Comparison of ENCODE assay signal across 13 cellular contexts in the genomic region with DNA sequence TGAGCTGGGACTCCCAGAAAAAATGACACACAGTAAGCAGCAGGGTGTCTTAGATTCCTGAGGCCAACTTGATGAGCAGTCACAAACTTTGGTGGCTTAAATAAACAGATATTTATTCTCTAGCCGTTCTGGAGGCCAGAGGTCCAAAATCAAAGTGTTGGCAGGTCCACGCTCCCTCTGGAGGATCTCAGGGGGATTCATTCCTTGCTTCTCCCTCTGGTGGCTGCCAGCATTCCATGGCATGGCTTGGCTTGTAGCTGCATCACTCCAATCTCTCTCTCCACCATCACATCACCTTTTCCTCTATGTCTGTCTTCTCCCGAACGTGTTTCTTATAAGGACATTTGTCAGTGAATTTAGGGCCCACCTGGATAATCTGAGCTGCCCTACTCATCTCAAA.
A peak's percentile ranks its signal among the peaks of the same experiment; 100 is the strongest.
DNase-seq lines count a peak whose midpoint lies in the region; ATAC-seq and TF ChIP-seq lines count a peak whose summit lies in the region.
"Had no signal": no experiment of that assay in that cellular context is flagged by ENCODE, and none has a peak within 500 bp of the region (broad histone marks: within the 10 kb centered on the region; RNA-seq: fewer than 3 reads in every experiment).

No MANE protein-coding gene starts in this region.

- peak overlapping the region; percentile 5 for H3K27ac Mint-ChIP-seq in stimulated activated naive CD8-positive, alpha-beta T cell treated with anti-CD3 and anti-CD28 coated beads, Interleukin-15, Interleukin-2, amounts not matched to agents 100 ng/mL and 50 ng/mL, for 24 hours
- H3K27ac Mint-ChIP-seq in stimulated activated naive CD8-positive, alpha-beta T cell treated with anti-CD3 and anti-CD28 coated beads, Interleukin-15, amount 100 ng/mL, for 72 hours: no peak overlapping the region

- peaks cover 44% of the 10 kb centered on the region for H3K36me3 Mint-ChIP-seq in stimulated activated naive CD8-positive, alpha-beta T cell treated with anti-CD3 and anti-CD28 coated beads, Interleukin-15, Interleukin-2, amounts not matched to agents 100 ng/mL and 50 ng/mL, for 24 hours (ENCODE audit: low read depth)

- no peak for ATAC-seq in stimulated activated naive CD8-positive, alpha-beta T cell treated with anti-CD3 and anti-CD28 coated beads, Interleukin-15, amount 100 ng/mL, for 72 hours
- ATAC-seq in sciatic nerve: no peak
- ATAC-seq: naive thymus-derived CD4-positive, alpha-beta T cell had no signal

- H3K4me3 Mint-ChIP-seq in stimulated activated naive CD8-positive, alpha-beta T cell treated with anti-CD3 and anti-CD28 coated beads, Interleukin-15, Interleukin-2, amounts not matched to agents 100 ng/mL and 50 ng/mL, for 24 hours: peak overlapping the region; percentile 3
- no peak overlapping the region for H3K4me3 Mint-ChIP-seq in stimulated activated naive CD8-positive, alpha-beta T cell treated with anti-CD3 and anti-CD28 coated beads, Interleukin-15, amount 100 ng/mL, for 72 hours
- H3K4me3 Mint-ChIP-seq: naive thymus-derived CD4-positive, alpha-beta T cell had no signal

- peaks cover 98% of the 10 kb centered on the region for H3K4me1 Mint-ChIP-seq in stimulated activated naive CD8-positive, alpha-beta T cell treated with anti-CD3 and anti-CD28 coated beads, Interleukin-15, Interleukin-2, amounts not matched to agents 100 ng/mL and 50 ng/mL, for 24 hours (ENCODE audit: low read depth)
- H3K4me1 Mint-ChIP-seq in stimulated activated naive CD8-positive, alpha-beta T cell treated with anti-CD3 and anti-CD28 coated beads, Interleukin-15, amount 100 ng/mL, for 72 hours: peaks cover 66% of the 10 kb centered on the region

- no peaks in the 10 kb centered on the region for H3K27me3 Mint-ChIP-seq in stimulated activated naive CD8-positive, alpha-beta T cell treated with anti-CD3 and anti-CD28 coated beads, Interleukin-15, Interleukin-2, amounts not matched to agents 100 ng/mL and 50 ng/mL, for 24 hours
- no peaks in the 10 kb centered on the region for H3K27me3 Mint-ChIP-seq in stimulated activated naive CD8-positive, alpha-beta T cell treated with anti-CD3 and anti-CD28 coated beads, Interleukin-15, amount 100 ng/mL, for 72 hours
- H3K27me3 Mint-ChIP-seq: naive thymus-derived CD4-positive, alpha-beta T cell had no signal

- intact Hi-C loops in sciatic nerve (cut with DNase I): no loop called here

- TF ChIP-seq CTCF in choroid plexus epithelial cell (conservative IDR thresholded peaks at IDR 0.05; ENCODE audit: low read depth, low read length): peak; percentile 36

- no peak overlapping the region for H3K4me3 ChIP-seq in choroid plexus epithelial cell (ENCODE audit: low read depth, low read length)
- H3K4me3 ChIP-seq: uterus had no signal

- no peak for DNase-seq in stimulated activated naive CD8-positive, alpha-beta T cell treated with anti-CD3 and anti-CD28 coated beads, Interleukin-15, amount 100 ng/mL, for 72 hours
- DNase-seq in RPMI7951 (ENCODE audit: low read depth) (peak; percentile 49), choroid plexus epithelial cell (ENCODE audit: low read depth) (no peak), germinal center (ENCODE audit: low spot score) (no peak), NCI-H526 (lab: John Stamatoyannopoulos, UW) (no peak), DMS153 (lab: John Stamatoyannopoulos, UW) (no peak), sciatic nerve (ENCODE audit: low spot score) (no peak)
- DNase-seq: activated effector memory CD4-positive, alpha-beta T cell treated with anti-CD3 and anti-CD28 coated beads, Interleukin-2, amount 50 U/mL, for 16 hours; EL; MM.1S; naive thymus-derived CD4-positive, alpha-beta T cell; uterus had no signal

- H3K9me3 Mint-ChIP-seq in stimulated activated naive CD8-positive, alpha-beta T cell treated with anti-CD3 and anti-CD28 coated beads, Interleukin-15, Interleukin-2, amounts not matched to agents 100 ng/mL and 50 ng/mL, for 24 hours: no peaks in the 10 kb centered on the region
- no peaks in the 10 kb centered on the region for H3K9me3 Mint-ChIP-seq in stimulated activated naive CD8-positive, alpha-beta T cell treated with anti-CD3 and anti-CD28 coated beads, Interleukin-15, amount 100 ng/mL, for 72 hours
- H3K9me3 Mint-ChIP-seq: naive thymus-derived CD4-positive, alpha-beta T cell had no signal
